Comparison of ENCODE assay signal across 21 cellular contexts in genomic region chr13:52383362-52383761, GRCh38.
"Had no signal": no experiment of that assay in that cellular context is flagged by ENCODE, and none has a peak within 500 bp of the region (broad histone marks: within the 10 kb centered on the region; RNA-seq: fewer than 3 reads in every experiment).

No MANE protein-coding gene starts in this region.

- H3K27me3 ChIP-seq: body of pancreas, esophagus squamous epithelium, gastroesophageal sphincter, testis, uterus had no signal

- H3K36me3 ChIP-seq: uterus had no signal

- DNase-seq: activated CD4-positive, alpha-beta T cell treated with anti-CD3 and anti-CD28 coated beads for 4 hours; activated CD4-positive, alpha-beta T cell treated with anti-CD3 and anti-CD28 coated beads, Interleukin-2, amount 50 U/mL, for 48 hours; activated CD4-positive, CD25-positive, alpha-beta regulatory T cell; activated gamma-delta T cell treated with Interleukin-2 at 50 U/mL for 16 hours; anterior cingulate cortex; body of pancreas; effector memory CD4-positive, alpha-beta T cell; esophagus squamous epithelium; head of caudate nucleus; hypothalamus; lower lobe of right lung; naive thymus-derived CD4-positive, alpha-beta T cell; occipital lobe; posterior cingulate gyrus; stimulated activated CD4-positive, alpha-beta T cell treated with anti-CD3 and anti-CD28 coated beads, Interleukin-4, amount 100 ng/mL, for 1 hour; stimulated activated naive CD4-positive, alpha-beta T cell; T-helper 1 cell; testis; trophoblast cell; uterus had no signal

- H3K27ac ChIP-seq: body of pancreas, esophagus squamous epithelium, gastroesophageal sphincter, lower lobe of right lung, testis, uterus had no signal

- H3K9me3 ChIP-seq: body of pancreas, esophagus squamous epithelium, gastroesophageal sphincter, lower lobe of right lung, testis, uterus had no signal

- H3K4me1 ChIP-seq: body of pancreas, esophagus squamous epithelium, gastroesophageal sphincter, testis, uterus had no signal

- ATAC-seq: body of pancreas; gastroesophageal sphincter; lower lobe of right lung; naive thymus-derived CD4-positive, alpha-beta T cell had no signal

- H3K4me3 ChIP-seq: body of pancreas, esophagus squamous epithelium, gastroesophageal sphincter, lower lobe of right lung, testis, uterus had no signal
